ENCODE assay signal across 1 cellular context in the genomic region with DNA sequence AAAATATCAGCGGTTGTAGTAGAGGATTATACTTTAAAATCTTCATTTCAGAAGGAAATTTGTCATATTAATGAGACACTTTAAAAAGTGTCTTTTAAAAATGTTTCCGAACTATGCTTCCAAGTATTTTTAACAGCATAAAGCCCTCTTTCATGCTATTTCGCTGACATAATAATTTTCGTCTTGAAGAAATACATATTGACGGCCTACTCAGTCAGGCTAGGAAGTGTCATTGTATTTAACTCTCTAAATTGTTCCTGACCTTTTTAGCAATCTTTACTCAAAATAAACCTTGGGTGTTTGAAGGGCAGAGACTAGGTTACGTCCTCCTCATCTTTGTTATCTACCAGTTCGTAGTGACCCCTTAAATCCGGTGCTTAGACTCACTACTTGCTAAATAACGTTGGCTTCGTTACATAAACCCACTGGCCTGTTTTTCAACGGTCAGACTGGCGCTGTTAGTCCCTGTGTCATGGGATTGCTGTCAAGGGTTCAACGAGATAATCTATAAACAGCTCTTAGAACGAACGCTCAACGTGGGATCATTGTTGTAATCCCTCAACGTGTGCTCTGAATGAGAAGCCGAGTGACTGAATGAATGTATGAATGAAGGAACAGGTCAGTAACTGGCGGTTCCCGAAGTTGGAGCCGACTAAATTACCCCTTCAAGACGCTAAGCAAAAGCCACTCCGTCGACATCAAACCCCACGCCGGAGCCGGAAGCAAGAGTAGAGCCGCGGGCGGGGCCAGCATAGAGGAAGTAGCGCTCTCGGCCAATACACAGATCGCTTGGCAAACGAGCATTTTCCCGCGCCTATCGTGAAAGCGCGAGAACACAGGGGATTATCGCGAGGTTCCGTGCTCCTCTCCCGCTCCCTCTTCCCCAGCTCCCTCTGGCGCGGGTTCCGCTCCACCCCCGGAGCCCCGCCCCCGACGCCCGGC.
TF ChIP-seq lines count a peak whose summit lies in the region.

No MANE protein-coding gene starts in this region.

TF ChIP-seq in HepG2, 621 proteins besides CTCF, POLR2A, EP300 and RAD21 (continued from another document and continues in another):
- TF ChIP-seq, protein P1, sequence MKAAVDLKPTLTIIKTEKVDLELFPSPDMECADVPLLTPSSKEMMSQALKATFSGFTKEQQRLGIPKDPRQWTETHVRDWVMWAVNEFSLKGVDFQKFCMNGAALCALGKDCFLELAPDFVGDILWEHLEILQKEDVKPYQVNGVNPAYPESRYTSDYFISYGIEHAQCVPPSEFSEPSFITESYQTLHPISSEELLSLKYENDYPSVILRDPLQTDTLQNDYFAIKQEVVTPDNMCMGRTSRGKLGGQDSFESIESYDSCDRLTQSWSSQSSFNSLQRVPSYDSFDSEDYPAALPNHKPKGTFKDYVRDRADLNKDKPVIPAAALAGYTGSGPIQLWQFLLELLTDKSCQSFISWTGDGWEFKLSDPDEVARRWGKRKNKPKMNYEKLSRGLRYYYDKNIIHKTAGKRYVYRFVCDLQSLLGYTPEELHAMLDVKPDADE (CRISPR knock-in tag; IDR thresholded peaks at IDR 0.05): no peak
- TF ChIP-seq, protein P2, sequence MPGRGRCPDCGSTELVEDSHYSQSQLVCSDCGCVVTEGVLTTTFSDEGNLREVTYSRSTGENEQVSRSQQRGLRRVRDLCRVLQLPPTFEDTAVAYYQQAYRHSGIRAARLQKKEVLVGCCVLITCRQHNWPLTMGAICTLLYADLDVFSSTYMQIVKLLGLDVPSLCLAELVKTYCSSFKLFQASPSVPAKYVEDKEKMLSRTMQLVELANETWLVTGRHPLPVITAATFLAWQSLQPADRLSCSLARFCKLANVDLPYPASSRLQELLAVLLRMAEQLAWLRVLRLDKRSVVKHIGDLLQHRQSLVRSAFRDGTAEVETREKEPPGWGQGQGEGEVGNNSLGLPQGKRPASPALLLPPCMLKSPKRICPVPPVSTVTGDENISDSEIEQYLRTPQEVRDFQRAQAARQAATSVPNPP (CRISPR knock-in tag; IDR thresholded peaks at IDR 0.05): no peak
- TF ChIP-seq, protein P3, sequence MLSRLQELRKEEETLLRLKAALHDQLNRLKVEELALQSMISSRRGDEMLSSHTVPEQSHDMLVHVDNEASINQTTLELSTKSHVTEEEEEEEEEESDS (CRISPR knock-in tag; IDR thresholded peaks at IDR 0.05; ENCODE audit: borderline replicate concordance): no peak
- no peak for TF ChIP-seq ZNF720 (CRISPR knock-in tag; IDR thresholded peaks at IDR 0.05)
- peak; percentile 72; the same call in 1 of the 2 replicates for TF ChIP-seq ARNT2 (CRISPR knock-in tag; IDR thresholded peaks at IDR 0.05; ENCODE audit: low read depth)
- 0 out of 2 replicates have a peak, but pooled peaks have one; percentile 44 for TF ChIP-seq SMAD1 (CRISPR knock-in tag; IDR thresholded peaks at IDR 0.05; ENCODE audit: borderline replicate concordance, low read depth)
- no peak for TF ChIP-seq HOXA7 (CRISPR knock-in tag; IDR thresholded peaks at IDR 0.05)
- no peak for TF ChIP-seq DNMT1 (CRISPR knock-in tag; IDR thresholded peaks at IDR 0.05)
- TF ChIP-seq CEBPB (IDR thresholded peaks at IDR 0.05; ENCODE audit: borderline replicate concordance, low read depth, low read length): no peak
- peak; percentile 46 to 58; a peak in 3 of 4 replicates for TF ChIP-seq MAFK (conservative IDR thresholded peaks at IDR 0.05 in 1 of 2, IDR thresholded peaks at IDR 0.05 in 1 of 2; ENCODE audit: low read length in 2 of 2)
- 0 out of 2 replicates have a peak, but pooled peaks have one; percentile 11 for TF ChIP-seq ELF4 (CRISPR knock-in tag; IDR thresholded peaks at IDR 0.05; ENCODE audit: borderline replicate concordance)
- TF ChIP-seq ZSCAN29 (CRISPR knock-in tag; conservative IDR thresholded peaks at IDR 0.05): no peak
- TF ChIP-seq ERF (CRISPR knock-in tag; IDR thresholded peaks at IDR 0.05): peak; percentile 57; the same call in 1 of the 2 replicates
- no peak for TF ChIP-seq NFRKB (IDR thresholded peaks at IDR 0.05)
- TF ChIP-seq, protein P4, sequence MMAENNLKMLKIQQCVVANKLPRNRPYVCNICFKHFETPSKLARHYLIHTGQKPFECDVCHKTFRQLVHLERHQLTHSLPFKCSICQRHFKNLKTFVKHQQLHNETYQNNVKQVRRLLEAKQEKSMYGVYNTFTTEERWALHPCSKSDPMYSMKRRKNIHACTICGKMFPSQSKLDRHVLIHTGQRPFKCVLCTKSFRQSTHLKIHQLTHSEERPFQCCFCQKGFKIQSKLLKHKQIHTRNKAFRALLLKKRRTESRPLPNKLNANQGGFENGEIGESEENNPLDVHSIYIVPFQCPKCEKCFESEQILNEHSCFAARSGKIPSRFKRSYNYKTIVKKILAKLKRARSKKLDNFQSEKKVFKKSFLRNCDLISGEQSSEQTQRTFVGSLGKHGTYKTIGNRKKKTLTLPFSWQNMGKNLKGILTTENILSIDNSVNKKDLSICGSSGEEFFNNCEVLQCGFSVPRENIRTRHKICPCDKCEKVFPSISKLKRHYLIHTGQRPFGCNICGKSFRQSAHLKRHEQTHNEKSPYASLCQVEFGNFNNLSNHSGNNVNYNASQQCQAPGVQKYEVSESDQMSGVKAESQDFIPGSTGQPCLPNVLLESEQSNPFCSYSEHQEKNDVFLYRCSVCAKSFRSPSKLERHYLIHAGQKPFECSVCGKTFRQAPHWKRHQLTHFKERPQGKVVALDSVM (CRISPR knock-in tag; IDR thresholded peaks at IDR 0.05): no peak
- TF ChIP-seq CHCHD3 (CRISPR knock-in tag; IDR thresholded peaks at IDR 0.05): no peak
- TF ChIP-seq IKZF1 (IDR thresholded peaks at IDR 0.05): no peak
- no peak for TF ChIP-seq MEIS1 (CRISPR knock-in tag; IDR thresholded peaks at IDR 0.05; ENCODE audit: borderline replicate concordance)
- TF ChIP-seq PAX8 (CRISPR knock-in tag; IDR thresholded peaks at IDR 0.05; ENCODE audit: borderline replicate concordance): no peak
- TF ChIP-seq ISX (CRISPR knock-in tag; conservative IDR thresholded peaks at IDR 0.05): no peak
- no peak for TF ChIP-seq ESRRA (CRISPR knock-in tag; IDR thresholded peaks at IDR 0.05; ENCODE audit: low read depth)
- TF ChIP-seq, protein P5, sequence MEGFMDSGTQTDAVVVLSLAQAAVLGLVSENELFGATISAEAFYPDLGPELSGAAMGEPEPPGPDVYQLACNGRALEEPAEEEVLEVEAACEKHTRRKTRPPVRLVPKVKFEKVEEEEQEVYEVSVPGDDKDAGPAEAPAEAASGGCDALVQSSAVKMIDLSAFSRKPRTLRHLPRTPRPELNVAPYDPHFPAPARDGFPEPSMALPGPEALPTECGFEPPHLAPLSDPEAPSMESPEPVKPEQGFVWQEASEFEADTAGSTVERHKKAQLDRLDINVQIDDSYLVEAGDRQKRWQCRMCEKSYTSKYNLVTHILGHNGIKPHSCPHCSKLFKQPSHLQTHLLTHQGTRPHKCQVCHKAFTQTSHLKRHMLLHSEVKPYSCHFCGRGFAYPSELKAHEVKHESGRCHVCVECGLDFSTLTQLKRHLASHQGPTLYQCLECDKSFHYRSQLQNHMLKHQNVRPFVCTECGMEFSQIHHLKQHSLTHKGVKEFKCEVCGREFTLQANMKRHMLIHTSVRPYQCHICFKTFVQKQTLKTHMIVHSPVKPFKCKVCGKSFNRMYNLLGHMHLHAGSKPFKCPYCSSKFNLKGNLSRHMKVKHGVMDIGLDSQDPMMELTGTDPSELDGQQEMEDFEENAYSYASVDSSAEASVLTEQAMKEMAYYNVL (CRISPR knock-in tag; IDR thresholded peaks at IDR 0.05; ENCODE audit: borderline replicate concordance): no peak
- TF ChIP-seq ZNF446 (CRISPR knock-in tag; IDR thresholded peaks at IDR 0.05): no peak
- TF ChIP-seq NR3C1 (CRISPR knock-in tag; IDR thresholded peaks at IDR 0.05): no peak
- no peak for TF ChIP-seq BORCS8-MEF2B (CRISPR knock-in tag; IDR thresholded peaks at IDR 0.05)
- TF ChIP-seq, protein P6, sequence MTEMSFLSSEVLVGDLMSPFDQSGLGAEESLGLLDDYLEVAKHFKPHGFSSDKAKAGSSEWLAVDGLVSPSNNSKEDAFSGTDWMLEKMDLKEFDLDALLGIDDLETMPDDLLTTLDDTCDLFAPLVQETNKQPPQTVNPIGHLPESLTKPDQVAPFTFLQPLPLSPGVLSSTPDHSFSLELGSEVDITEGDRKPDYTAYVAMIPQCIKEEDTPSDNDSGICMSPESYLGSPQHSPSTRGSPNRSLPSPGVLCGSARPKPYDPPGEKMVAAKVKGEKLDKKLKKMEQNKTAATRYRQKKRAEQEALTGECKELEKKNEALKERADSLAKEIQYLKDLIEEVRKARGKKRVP (CRISPR knock-in tag; IDR thresholded peaks at IDR 0.05): no peak
- peak; percentile 89 for TF ChIP-seq NFYB (CRISPR knock-in tag; IDR thresholded peaks at IDR 0.05)
- peak; percentile 63 for TF ChIP-seq ASH2L (IDR thresholded peaks at IDR 0.05; ENCODE audit: insufficient read length, low read depth, low read length)
- TF ChIP-seq ZNF839 (CRISPR knock-in tag; IDR thresholded peaks at IDR 0.05; ENCODE audit: borderline replicate concordance): no peak
- TF ChIP-seq ZNF260 (CRISPR knock-in tag; IDR thresholded peaks at IDR 0.05; ENCODE audit: borderline replicate concordance, low read depth): no peak
- no peak for TF ChIP-seq HNRNPL (IDR thresholded peaks at IDR 0.05; ENCODE audit: low read depth, low read length)
- no peak for TF ChIP-seq TBL1XR1 (IDR thresholded peaks at IDR 0.05; ENCODE audit: borderline replicate concordance, low read length, partially characterized antibody)
- TF ChIP-seq, protein P7, sequence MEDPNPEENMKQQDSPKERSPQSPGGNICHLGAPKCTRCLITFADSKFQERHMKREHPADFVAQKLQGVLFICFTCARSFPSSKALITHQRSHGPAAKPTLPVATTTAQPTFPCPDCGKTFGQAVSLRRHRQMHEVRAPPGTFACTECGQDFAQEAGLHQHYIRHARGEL (CRISPR knock-in tag; IDR thresholded peaks at IDR 0.05): no peak
- TF ChIP-seq, protein P8, sequence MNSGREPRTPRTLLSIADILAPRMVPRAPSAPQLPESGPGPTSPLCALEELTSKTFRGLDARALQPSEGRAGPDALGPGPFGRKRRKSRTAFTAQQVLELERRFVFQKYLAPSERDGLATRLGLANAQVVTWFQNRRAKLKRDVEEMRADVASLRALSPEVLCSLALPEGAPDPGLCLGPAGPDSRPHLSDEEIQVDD (CRISPR knock-in tag; IDR thresholded peaks at IDR 0.05; ENCODE audit: borderline replicate concordance): 0 out of 2 replicates have a peak, but pooled peaks have one; percentile 25
- TF ChIP-seq, protein P9, sequence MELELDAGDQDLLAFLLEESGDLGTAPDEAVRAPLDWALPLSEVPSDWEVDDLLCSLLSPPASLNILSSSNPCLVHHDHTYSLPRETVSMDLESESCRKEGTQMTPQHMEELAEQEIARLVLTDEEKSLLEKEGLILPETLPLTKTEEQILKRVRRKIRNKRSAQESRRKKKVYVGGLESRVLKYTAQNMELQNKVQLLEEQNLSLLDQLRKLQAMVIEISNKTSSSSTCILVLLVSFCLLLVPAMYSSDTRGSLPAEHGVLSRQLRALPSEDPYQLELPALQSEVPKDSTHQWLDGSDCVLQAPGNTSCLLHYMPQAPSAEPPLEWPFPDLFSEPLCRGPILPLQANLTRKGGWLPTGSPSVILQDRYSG (CRISPR knock-in tag; IDR thresholded peaks at IDR 0.05): no peak
- TF ChIP-seq SETDB1 (CRISPR knock-in tag; IDR thresholded peaks at IDR 0.05; ENCODE audit: borderline replicate concordance): no peak
- TF ChIP-seq ZNF878 (CRISPR knock-in tag; IDR thresholded peaks at IDR 0.05): no peak
- TF ChIP-seq, protein P10, sequence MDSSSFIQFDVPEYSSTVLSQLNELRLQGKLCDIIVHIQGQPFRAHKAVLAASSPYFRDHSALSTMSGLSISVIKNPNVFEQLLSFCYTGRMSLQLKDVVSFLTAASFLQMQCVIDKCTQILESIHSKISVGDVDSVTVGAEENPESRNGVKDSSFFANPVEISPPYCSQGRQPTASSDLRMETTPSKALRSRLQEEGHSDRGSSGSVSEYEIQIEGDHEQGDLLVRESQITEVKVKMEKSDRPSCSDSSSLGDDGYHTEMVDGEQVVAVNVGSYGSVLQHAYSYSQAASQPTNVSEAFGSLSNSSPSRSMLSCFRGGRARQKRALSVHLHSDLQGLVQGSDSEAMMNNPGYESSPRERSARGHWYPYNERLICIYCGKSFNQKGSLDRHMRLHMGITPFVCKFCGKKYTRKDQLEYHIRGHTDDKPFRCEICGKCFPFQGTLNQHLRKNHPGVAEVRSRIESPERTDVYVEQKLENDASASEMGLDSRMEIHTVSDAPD (CRISPR knock-in tag; IDR thresholded peaks at IDR 0.05): no peak
- TF ChIP-seq KAT2B (IDR thresholded peaks at IDR 0.05; ENCODE audit: borderline replicate concordance, low read depth, low read length): no peak
- TF ChIP-seq MED8 (CRISPR knock-in tag; IDR thresholded peaks at IDR 0.05; ENCODE audit: insufficient replicate concordance): no peak
- no peak for TF ChIP-seq ZNF274 (CRISPR knock-in tag; IDR thresholded peaks at IDR 0.05)
- TF ChIP-seq, protein P11, sequence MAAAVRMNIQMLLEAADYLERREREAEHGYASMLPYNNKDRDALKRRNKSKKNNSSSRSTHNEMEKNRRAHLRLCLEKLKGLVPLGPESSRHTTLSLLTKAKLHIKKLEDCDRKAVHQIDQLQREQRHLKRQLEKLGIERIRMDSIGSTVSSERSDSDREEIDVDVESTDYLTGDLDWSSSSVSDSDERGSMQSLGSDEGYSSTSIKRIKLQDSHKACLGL (CRISPR knock-in tag; IDR thresholded peaks at IDR 0.05): no peak
- TF ChIP-seq HNRNPLL (IDR thresholded peaks at IDR 0.05; ENCODE audit: low read depth, low read length, poor library complexity, severe bottlenecking): no peak
- no peak for TF ChIP-seq ZNF292 (CRISPR knock-in tag; IDR thresholded peaks at IDR 0.05; ENCODE audit: borderline replicate concordance, low read depth)
- no peak for TF ChIP-seq ATRX (CRISPR knock-in tag; IDR thresholded peaks at IDR 0.05; ENCODE audit: borderline replicate concordance)
- TF ChIP-seq, protein P12, sequence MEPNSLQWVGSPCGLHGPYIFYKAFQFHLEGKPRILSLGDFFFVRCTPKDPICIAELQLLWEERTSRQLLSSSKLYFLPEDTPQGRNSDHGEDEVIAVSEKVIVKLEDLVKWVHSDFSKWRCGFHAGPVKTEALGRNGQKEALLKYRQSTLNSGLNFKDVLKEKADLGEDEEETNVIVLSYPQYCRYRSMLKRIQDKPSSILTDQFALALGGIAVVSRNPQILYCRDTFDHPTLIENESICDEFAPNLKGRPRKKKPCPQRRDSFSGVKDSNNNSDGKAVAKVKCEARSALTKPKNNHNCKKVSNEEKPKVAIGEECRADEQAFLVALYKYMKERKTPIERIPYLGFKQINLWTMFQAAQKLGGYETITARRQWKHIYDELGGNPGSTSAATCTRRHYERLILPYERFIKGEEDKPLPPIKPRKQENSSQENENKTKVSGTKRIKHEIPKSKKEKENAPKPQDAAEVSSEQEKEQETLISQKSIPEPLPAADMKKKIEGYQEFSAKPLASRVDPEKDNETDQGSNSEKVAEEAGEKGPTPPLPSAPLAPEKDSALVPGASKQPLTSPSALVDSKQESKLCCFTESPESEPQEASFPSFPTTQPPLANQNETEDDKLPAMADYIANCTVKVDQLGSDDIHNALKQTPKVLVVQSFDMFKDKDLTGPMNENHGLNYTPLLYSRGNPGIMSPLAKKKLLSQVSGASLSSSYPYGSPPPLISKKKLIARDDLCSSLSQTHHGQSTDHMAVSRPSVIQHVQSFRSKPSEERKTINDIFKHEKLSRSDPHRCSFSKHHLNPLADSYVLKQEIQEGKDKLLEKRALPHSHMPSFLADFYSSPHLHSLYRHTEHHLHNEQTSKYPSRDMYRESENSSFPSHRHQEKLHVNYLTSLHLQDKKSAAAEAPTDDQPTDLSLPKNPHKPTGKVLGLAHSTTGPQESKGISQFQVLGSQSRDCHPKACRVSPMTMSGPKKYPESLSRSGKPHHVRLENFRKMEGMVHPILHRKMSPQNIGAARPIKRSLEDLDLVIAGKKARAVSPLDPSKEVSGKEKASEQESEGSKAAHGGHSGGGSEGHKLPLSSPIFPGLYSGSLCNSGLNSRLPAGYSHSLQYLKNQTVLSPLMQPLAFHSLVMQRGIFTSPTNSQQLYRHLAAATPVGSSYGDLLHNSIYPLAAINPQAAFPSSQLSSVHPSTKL (CRISPR knock-in tag; IDR thresholded peaks at IDR 0.05): no peak
- TF ChIP-seq ZFP41 (CRISPR knock-in tag; IDR thresholded peaks at IDR 0.05; ENCODE audit: borderline replicate concordance): no peak
- TF ChIP-seq HOXA5 (CRISPR knock-in tag; IDR thresholded peaks at IDR 0.05): no peak
